ENCODE assay signal across 15 cellular contexts in genomic region chr11:92413757-92414513, GRCh38.
DNase-seq lines count a peak whose midpoint lies in the region; ATAC-seq lines count a peak whose summit lies in the region.
"Had no signal": no experiment of that assay in that cellular context is flagged by ENCODE, and none has a peak within 500 bp of the region (broad histone marks: within the 10 kb centered on the region; RNA-seq: fewer than 3 reads in every experiment).

No MANE protein-coding gene starts in this region.

- H3K4me3 ChIP-seq in mesenchymal stem cell (ENCODE audit: insufficient read depth in 1 of 2, low read depth in 1 of 2, low read length in 2 of 2), result peak overlapping the region in 1 of 2 experiments; percentile 17
- H3K4me3 ChIP-seq: PC-9, sigmoid colon, suprapubic skin had no signal

- no peak overlapping the region for H3K14ac ChIP-seq in mesenchymal stem cell (ENCODE audit: low read length in 2 of 2)

- H2BK5ac ChIP-seq in mesenchymal stem cell (ENCODE audit: low read depth, low read length, poor library complexity, severe bottlenecking), result no peak overlapping the region

- intact Hi-C loops in left colon (cut with DNase I, micrococcal nuclease), result no loop called here

- H2BK12ac ChIP-seq in mesenchymal stem cell (ENCODE audit: low read length in 2 of 2), result no peak overlapping the region

- no peak overlapping the region for H2BK120ac ChIP-seq in mesenchymal stem cell (ENCODE audit: low read depth, low read length)

- H3K4me2 ChIP-seq in mesenchymal stem cell (ENCODE audit: low read length, poor library complexity, severe bottlenecking), result no peak overlapping the region
- H3K4me2 ChIP-seq: PC-9 had no signal

- no peaks in the 10 kb centered on the region for H3K36me3 ChIP-seq in mesenchymal stem cell (ENCODE audit: control insufficient read depth in 1 of 2, insufficient read depth in 2 of 2, low read depth in 1 of 2, low read length in 2 of 2)
- H3K36me3 ChIP-seq: sigmoid colon, suprapubic skin had no signal

- no peaks in the 10 kb centered on the region for H3K27me3 ChIP-seq in mesenchymal stem cell (ENCODE audit: control insufficient read depth in 1 of 2, insufficient read depth in 1 of 2, low read length in 2 of 2)
- H3K27me3 ChIP-seq: sigmoid colon, suprapubic skin had no signal

- H3K9me3 ChIP-seq in mesenchymal stem cell (ENCODE audit: control insufficient read depth, low read length), result no peaks in the 10 kb centered on the region
- H3K9me3 ChIP-seq: sigmoid colon, suprapubic skin had no signal

- no peak overlapping the region for H2AFZ ChIP-seq in mesenchymal stem cell (ENCODE audit: low read depth, low read length)
- H2AFZ ChIP-seq: PC-9 had no signal

- H3K18ac ChIP-seq in mesenchymal stem cell (ENCODE audit: low read depth in 1 of 2, low read length in 2 of 2), result no peak overlapping the region

- no peak overlapping the region for H3K4ac ChIP-seq in mesenchymal stem cell (ENCODE audit: low read depth in 1 of 2, low read length in 2 of 2)

- no peak overlapping the region for H2AK5ac ChIP-seq in mesenchymal stem cell (ENCODE audit: low read length, severe bottlenecking)

- 89% methylated on average over 3 of the region's 7 CpGs for WGBS in mesenchymal stem cell

- ATAC-seq in GM18868 (IDR thresholded peaks at IDR 0.05; ENCODE audit: unreplicated experiment) (peak; percentile 92), GM21717 (IDR thresholded peaks at IDR 0.05; ENCODE audit: unreplicated experiment) (peak; percentile 73), HG03159 (IDR thresholded peaks at IDR 0.05; ENCODE audit: unreplicated experiment) (peak; percentile 94), HG03521 (IDR thresholded peaks at IDR 0.05; ENCODE audit: unreplicated experiment) (no peak), left colon (no peak)
- ATAC-seq: activated T-cell treated with anti-CD3 and anti-CD28 coated beads, Interleukin-2, amount 50 U/mL, for 4 hours had no signal

- H3K23ac ChIP-seq in mesenchymal stem cell (ENCODE audit: low read length in 2 of 2), result no peak overlapping the region

- no peaks in the 10 kb centered on the region for H3K79me1 ChIP-seq in mesenchymal stem cell (replicated peaks; ENCODE audit: low read length, poor library complexity, severe bottlenecking)

- H3K4me1 ChIP-seq in mesenchymal stem cell (ENCODE audit: control insufficient read depth, insufficient read depth, low read depth, low read length), result no peaks in the 10 kb centered on the region
- H3K4me1 ChIP-seq: sigmoid colon, suprapubic skin had no signal

- DNase-seq in mesenchymal stem cell (no peak), SK-N-DZ (ENCODE audit: low spot score) (no peak), NCI-H2081 treated with DMSO at 0.1 percent for 48 hours (lab: John Stamatoyannopoulos, UW) (no peak), left colon (no peak)
- DNase-seq: activated CD4-positive, CD25-positive, alpha-beta regulatory T cell treated with anti-CD3 and anti-CD28 coated beads, Interleukin-2, amount 50 U/mL, for 72 hours; activated T-cell treated with anti-CD3 and anti-CD28 coated beads, Interleukin-2, amount 50 U/mL, for 4 hours; C1 segment of cervical spinal cord; PC-9; sigmoid colon; SW 1271 had no signal

- H3K9ac ChIP-seq in mesenchymal stem cell (ENCODE audit: low read length), result peak overlapping the region; percentile 80

- no peak overlapping the region for H2BK15ac ChIP-seq in mesenchymal stem cell (ENCODE audit: low read depth, poor library complexity, severe bottlenecking)

- H4K8ac ChIP-seq in mesenchymal stem cell (ENCODE audit: low read length), result no peak overlapping the region

- no peak overlapping the region for H3K27ac ChIP-seq in mesenchymal stem cell (ENCODE audit: low read length, poor library complexity, severe bottlenecking)
- H3K27ac ChIP-seq: PC-9, suprapubic skin had no signal

- H4K91ac ChIP-seq in mesenchymal stem cell (ENCODE audit: low read length), result no peak overlapping the region

Comparison
In these comparisons a context has a peak if more than half of its experiments do, and no peak if none do; other contexts are left out.
1. ATAC-seq: peak in GM18868 (single experiment), GM21717 (single experiment) and HG03159 (single experiment); none in HG03521 (single experiment) and left colon (single experiment).